In the genomic region with DNA sequence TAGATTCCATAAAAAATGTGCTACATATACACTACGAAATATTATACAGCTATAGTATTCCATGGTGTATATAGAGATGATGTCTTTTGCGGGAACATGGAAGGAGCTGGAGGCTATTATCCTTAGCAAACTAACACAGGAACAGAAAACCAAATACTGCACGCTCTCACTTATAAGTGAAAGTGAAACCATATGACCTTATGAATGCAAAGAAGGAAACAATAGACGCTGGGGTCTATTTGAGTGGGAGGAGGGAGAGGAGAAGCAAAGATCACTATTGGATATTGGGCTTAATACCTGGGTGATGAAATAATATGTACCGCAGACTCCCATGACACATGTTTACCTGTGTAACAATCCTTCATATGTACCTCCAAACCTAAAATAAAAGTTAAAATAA, we compare ENCODE assay signal across 9 cellular contexts.
DNase-seq lines count a peak whose midpoint lies in the region; ATAC-seq and TF ChIP-seq lines count a peak whose summit lies in the region.
"Had no signal": no experiment of that assay in that cellular context is flagged by ENCODE, and none has a peak within 500 bp of the region (broad histone marks: within the 10 kb centered on the region; RNA-seq: fewer than 3 reads in every experiment).

No MANE protein-coding gene starts in this region.

- TF ChIP-seq CTCF in spleen (IDR thresholded peaks at IDR 0.05 in 8 of 11, conservative IDR thresholded peaks at IDR 0.05 in 3 of 11), result no peak

- peak overlapping the region in 7 of 8 donors; percentile 0 to 61 (median 26) for H3K4me3 ChIP-seq in spleen

- peaks cover 0 to 6% (median 0%) of the 10 kb centered on the region in 8 donors for H3K9me3 ChIP-seq in spleen

- H3K36me3 ChIP-seq in spleen, result no peaks in the 10 kb centered on the region

- 23 to 36% (median 28%) methylated on average over 5 of the region's 5 CpGs for WGBS in spleen, 5 donors

- H3K4me1 ChIP-seq in spleen, result peaks cover 0 to 16% (median 0%) of the 10 kb centered on the region in 6 donors

- ATAC-seq in GM21390 (IDR thresholded peaks at IDR 0.05; ENCODE audit: unreplicated experiment), result peak; percentile 81

- H3K27me3 ChIP-seq in spleen (replicated peaks in 1 of 7), result no peaks in the 10 kb centered on the region

- DNase-seq in COR-L47 (lab: John Stamatoyannopoulos, UW) (peak; percentile 28), M059J (ENCODE audit: low read depth) (peak; percentile 15), brain pericyte (ENCODE audit: low read depth, low spot score) (peak; percentile 2), spleen (no peak), DMS 273 treated with DMSO at 0.1 percent for 48 hours (lab: John Stamatoyannopoulos, UW) (no peak), cortex of kidney (lab: John Stamatoyannopoulos, UW) (no peak), iPS-NIHi7 (ENCODE audit: extremely low spot score) (no peak)

- H3K27ac ChIP-seq in spleen, result peak overlapping the region in 4 of 8 donors; percentile 32 to 54 (median 42)
- H3K27ac ChIP-seq: epithelial cell of prostate had no signal

- TF ChIP-seq POLR2A in spleen (IDR thresholded peaks at IDR 0.05), result no peak

- intact Hi-C loops in spleen (cut with DNase I; ENCODE audit: low total_unique reads), result no loop called here

Comparison
In these comparisons a context has a peak if more than half of its experiments do, and no peak if none do; other contexts are left out.
1. DNase-seq: peak in COR-L47 (single experiment), M059J (single experiment) and brain pericyte (single experiment); none in spleen (single experiment), DMS 273 treated with DMSO at 0.1 percent for 48 hours (single experiment), cortex of kidney (single experiment) and iPS-NIHi7 (single experiment).